ENCODE assay signal across 20 cellular contexts in the genomic region with DNA sequence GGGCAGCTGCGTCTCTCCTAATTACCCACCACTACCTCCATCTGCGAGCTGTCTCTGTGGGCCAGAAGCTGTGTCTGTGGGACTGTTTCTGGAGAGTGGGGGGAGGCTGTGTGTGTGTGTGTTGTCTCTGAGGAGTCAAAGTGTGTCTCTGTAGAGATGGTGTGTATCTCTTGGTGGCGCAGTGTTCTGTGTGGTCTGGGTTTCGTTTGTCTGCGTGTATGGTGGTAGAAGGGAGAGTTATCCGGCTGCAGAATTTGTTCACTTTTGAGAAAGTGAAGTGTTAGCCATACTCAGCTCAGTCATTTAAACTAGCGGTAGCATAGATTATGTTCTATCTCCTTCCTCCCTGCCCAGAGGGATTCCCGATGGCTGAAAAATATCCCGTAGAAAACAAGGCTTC. TPM values are rescaled to one million over a fixed set of nuclear protein-coding genes. Genes with fewer than 3 reads are reported as not detected.
"Had no signal": no experiment of that assay in that cellular context is flagged by ENCODE, and none has a peak within 500 bp of the region (broad histone marks: within the 10 kb centered on the region; RNA-seq: fewer than 3 reads in every experiment).

No MANE protein-coding gene starts in this region.

- H3K27me3 ChIP-seq: thyroid gland, uterus had no signal

- H3K9me3 ChIP-seq: heart right ventricle, lower lobe of right lung, psoas muscle, sigmoid colon, suprapubic skin, thyroid gland, upper lobe of left lung, uterus had no signal

- FAIRE-seq: islet of Langerhans had no signal

- H3K4me3 Mint-ChIP-seq: natural killer cell treated with Interleukin-12 subunit alpha and Interleukin-12 subunit beta and Interleukin-15 and Interleukin-18, amount 100 ng/mL, for 72 hours had no signal

- H3K36me3 ChIP-seq: heart right ventricle, lower lobe of right lung, sigmoid colon, suprapubic skin, thyroid gland, upper lobe of left lung, uterus had no signal

- H3K9me3 Mint-ChIP-seq: memory B cell; mesothelial cell of epicardium; natural killer cell treated with Interleukin-12 subunit alpha and Interleukin-12 subunit beta and Interleukin-15 and Interleukin-18, amount 100 ng/mL, for 72 hours had no signal

- H3K4me1 ChIP-seq: parathyroid adenoma had no signal

- H2AFZ ChIP-seq: parathyroid adenoma had no signal

- H3K27ac Mint-ChIP-seq: memory B cell; mesothelial cell of epicardium; natural killer cell treated with Interleukin-12 subunit alpha and Interleukin-12 subunit beta and Interleukin-15 and Interleukin-18, amount 100 ng/mL, for 72 hours had no signal

- H3K27ac ChIP-seq: heart right ventricle, lower lobe of right lung, parathyroid adenoma, psoas muscle, sigmoid colon, skin epidermis, suprapubic skin, thyroid gland, upper lobe of left lung, uterus had no signal

- H3K36me3 Mint-ChIP-seq: memory B cell, mesothelial cell of epicardium had no signal

- H3K4me3 ChIP-seq: thyroid gland, upper lobe of left lung had no signal

- H3K9ac ChIP-seq: parathyroid adenoma had no signal

- DNase-seq: foreskin melanocyte; heart right ventricle; hypothalamus; kidney glomerular epithelial cell; lower lobe of right lung; psoas muscle; sigmoid colon; stimulated activated CD4-positive, alpha-beta T cell treated with anti-CD3 and anti-CD28 coated beads, Interleukin-2, amount 100 ng/mL, for 48 hours; stimulated activated naive CD4-positive, alpha-beta T cell treated with Interleukin-2 at 50 U/mL for 16 hours; thyroid gland; upper lobe of left lung; uterus had no signal

- ATAC-seq: heart right ventricle; left lobe of liver; lower lobe of right lung; natural killer cell treated with Interleukin-12 subunit alpha and Interleukin-12 subunit beta and Interleukin-15 and Interleukin-18, amount 100 ng/mL, for 72 hours; psoas muscle had no signal

- H3K79me2 ChIP-seq: parathyroid adenoma had no signal

RNA-seq across cellular contexts. Expression of gene MYRIP, which starts 2.2 kb away (rescaled TPM):
- total RNA-seq: natural killer cell treated with Interleukin-12 subunit alpha and Interleukin-12 subunit beta and Interleukin-15 and Interleukin-18, amount 100 ng/mL, for 72 hours had no signal
